ENCODE assay signal across 19 cellular contexts in genomic region chr16:29705030-29705429, GRCh38.
"Had no signal": no experiment of that assay in that cellular context is flagged by ENCODE, and none has a peak within 500 bp of the region (broad histone marks: within the 10 kb centered on the region; RNA-seq: fewer than 3 reads in every experiment).

No MANE protein-coding gene starts in this region.

- H3K27me3 ChIP-seq: sigmoid colon, upper lobe of right lung had no signal

- H3K27ac ChIP-seq: coronary artery, esophagus squamous epithelium, left lung, sigmoid colon, upper lobe of right lung, VCaP had no signal

- H3K4me3 ChIP-seq: coronary artery, esophagus squamous epithelium, left lung, lung, sigmoid colon, smooth muscle cell, upper lobe of right lung had no signal

- H3K4me2 ChIP-seq: smooth muscle cell had no signal

- H3K9me3 ChIP-seq: esophagus squamous epithelium, left lung, sigmoid colon, upper lobe of right lung had no signal

- H3K36me3 ChIP-seq: esophagus squamous epithelium, left lung, sigmoid colon, upper lobe of right lung had no signal

- DNase-seq: activated CD4-positive, alpha-beta T cell treated with anti-CD3 and anti-CD28 coated beads, Interleukin-2, amount 50 U/mL, for 48 hours; activated effector memory CD4-positive, alpha-beta T cell treated with Interleukin-2 at 50 U/mL for 16 hours; activated naive CD4-positive, alpha-beta T cell treated with anti-CD3 and anti-CD28 coated beads, Interleukin-2, amount 50 U/mL, for 16 hours; activated naive CD8-positive, alpha-beta T cell treated with anti-CD3 and anti-CD28 coated beads, Interleukin-2, amount 50 U/mL, for 24 hours; activated T-cell treated with anti-CD3 and anti-CD28 coated beads, Interleukin-2, amount 50 U/mL, for 72 hours; esophagus squamous epithelium; naive thymus-derived CD4-positive, alpha-beta T cell; retina; sigmoid colon; stimulated activated CD4-positive, alpha-beta T cell treated with anti-CD3 and anti-CD28 coated beads, Interleukin-15, amount 100 ng/mL, for 24 hours; stimulated activated CD8-positive, alpha-beta memory T cell treated with anti-CD3 and anti-CD28 coated beads, Interleukin-4, amount 100 ng/mL, for 48 hours; stimulated activated naive CD4-positive, alpha-beta T cell had no signal

- FAIRE-seq: keratinocyte had no signal

- H3K4me1 ChIP-seq: upper lobe of right lung had no signal
